Comparison of ENCODE assay signal across 26 cellular contexts in genomic region chr14:93996130-93996695, GRCh38. TPM values are rescaled to one million over a fixed set of nuclear protein-coding genes. Genes with fewer than 3 reads are reported as not detected.
DNase-seq lines count a peak whose midpoint lies in the region; ATAC-seq and TF ChIP-seq lines count a peak whose summit lies in the region.
"Had no signal": no experiment of that assay in that cellular context is flagged by ENCODE, and none has a peak within 500 bp of the region (broad histone marks: within the 10 kb centered on the region; RNA-seq: fewer than 3 reads in every experiment).

No MANE protein-coding gene starts in this region.

- H3K4me3 ChIP-seq in coronary artery (peak overlapping the region; percentile 57), tibial artery (peak overlapping the region in 1 of 2 donors; percentile 41)
- H3K4me3 ChIP-seq: GM12878, hepatocyte, left lung, PC-9 had no signal

- peak overlapping the region; percentile 77 to 90 for H3K27ac ChIP-seq in coronary artery
- H3K27ac ChIP-seq in tibial artery: peak overlapping the region; percentile 82 to 91
- H3K27ac ChIP-seq: foreskin keratinocyte, hepatocyte, left lung, PC-9 had no signal

- no peaks in the 10 kb centered on the region for H3K27me3 ChIP-seq in tibial artery
- H3K27me3 ChIP-seq: hepatocyte had no signal

- no peak overlapping the region for H3K4me3 Mint-ChIP-seq in activated naive CD4-positive, alpha-beta T cell treated with anti-CD3 and anti-CD28 coated beads, Interleukin-2, amount 50 U/mL, for 24 hours
- H3K4me3 Mint-ChIP-seq in progenitor cell of endocrine pancreas (ENCODE audit: low read depth): no peak overlapping the region
- no peak overlapping the region for H3K4me3 Mint-ChIP-seq in nephron progenitor cell
- H3K4me3 Mint-ChIP-seq: nephron had no signal

- peak overlapping the region; percentile 12 for H3K27ac Mint-ChIP-seq in activated naive CD4-positive, alpha-beta T cell treated with anti-CD3 and anti-CD28 coated beads, Interleukin-2, amount 50 U/mL, for 24 hours
- peak overlapping the region in 1 of 2 donors; percentile 61 for H3K27ac Mint-ChIP-seq in activated naive CD4-positive, alpha-beta T cell treated with anti-CD3 and anti-CD28 coated beads, Interleukin-2, amount 50 U/mL, for 72 hours
- H3K27ac Mint-ChIP-seq in progenitor cell of endocrine pancreas: peak overlapping the region; percentile 10
- no peak overlapping the region for H3K27ac Mint-ChIP-seq in nephron progenitor cell
- H3K27ac Mint-ChIP-seq: nephron had no signal

- H3K9me3 Mint-ChIP-seq in activated naive CD4-positive, alpha-beta T cell treated with anti-CD3 and anti-CD28 coated beads, Interleukin-2, amount 50 U/mL, for 24 hours: no peaks in the 10 kb centered on the region
- H3K9me3 Mint-ChIP-seq in activated naive CD4-positive, alpha-beta T cell treated with anti-CD3 and anti-CD28 coated beads, Interleukin-2, amount 50 U/mL, for 72 hours: no peaks in the 10 kb centered on the region
- H3K9me3 Mint-ChIP-seq in progenitor cell of endocrine pancreas (ENCODE audit: low read depth): no peaks in the 10 kb centered on the region
- no peaks in the 10 kb centered on the region for H3K9me3 Mint-ChIP-seq in nephron progenitor cell
- H3K9me3 Mint-ChIP-seq: nephron had no signal

- H3K4me1 ChIP-seq in tibial artery: peaks cover 0 to 32% (median 23%) of the 10 kb centered on the region in 4 donors
- H3K4me1 ChIP-seq: foreskin keratinocyte, left lung had no signal

- H3K36me3 ChIP-seq in tibial artery: no peaks in the 10 kb centered on the region
- H3K36me3 ChIP-seq: left lung had no signal

- peaks cover 11% of the 10 kb centered on the region for H3K4me1 Mint-ChIP-seq in activated naive CD4-positive, alpha-beta T cell treated with anti-CD3 and anti-CD28 coated beads, Interleukin-2, amount 50 U/mL, for 24 hours
- H3K4me1 Mint-ChIP-seq in progenitor cell of endocrine pancreas (ENCODE audit: low read depth) (no peaks in the 10 kb centered on the region), nephron progenitor cell (peaks cover 16% of the 10 kb centered on the region)

- no peak for ATAC-seq in activated naive CD4-positive, alpha-beta T cell treated with anti-CD3 and anti-CD28 coated beads, Interleukin-2, amount 50 U/mL, for 72 hours
- ATAC-seq in HG02938 (IDR thresholded peaks at IDR 0.05; ENCODE audit: unreplicated experiment) (no peak), HG03354 (IDR thresholded peaks at IDR 0.05; ENCODE audit: poor library complexity, severe bottlenecking, unreplicated experiment) (no peak)
- ATAC-seq: GM12878 had no signal

- intact Hi-C loops in tibial artery (cut with DNase I; ENCODE audit: low total_unique reads): no loop called here

- no peaks in the 10 kb centered on the region for H3K27me3 Mint-ChIP-seq in activated naive CD4-positive, alpha-beta T cell treated with anti-CD3 and anti-CD28 coated beads, Interleukin-2, amount 50 U/mL, for 24 hours
- H3K27me3 Mint-ChIP-seq in progenitor cell of endocrine pancreas: peaks cover 21% of the 10 kb centered on the region
- peaks cover 38% of the 10 kb centered on the region for H3K27me3 Mint-ChIP-seq in nephron progenitor cell (ENCODE audit: low read depth, poor library complexity)

- H3K9me3 ChIP-seq in tibial artery: no peaks in the 10 kb centered on the region
- H3K9me3 ChIP-seq: left lung had no signal

- no peak for DNase-seq in activated naive CD4-positive, alpha-beta T cell treated with anti-CD3 and anti-CD28 coated beads, Interleukin-2, amount 50 U/mL, for 72 hours (ENCODE audit: low spot score in 2 of 2)
- DNase-seq in coronary artery (ENCODE audit: low spot score) (no peak), progenitor cell of endocrine pancreas (ENCODE audit: low spot score, unreplicated experiment) (no peak), tibial artery (no peak), nephron progenitor cell (no peak)
- DNase-seq: activated CD4-positive, CD25-positive, alpha-beta regulatory T cell treated with anti-CD3 and anti-CD28 coated beads, Interleukin-2, amount 50 U/mL, for 72 hours; activated CD8-positive, alpha-beta memory T cell treated with anti-CD3 and anti-CD28 coated beads, Interleukin-2, amount 50 U/mL, for 48 hours; activated gamma-delta T cell; effector memory CD4-positive, alpha-beta T cell; erythroblast; left lung; midbrain; NCI-H524 treated with DMSO at 0.1 percent for 48 hours; NK-92 treated with Interleukin-12 subunit alpha and Interleukin-12 subunit beta, amount 100 ng/mL, for 24 hours; PC-9; SHP77 treated with DMSO at 0.1 percent for 48 hours; T-helper 1 cell had no signal

- TF ChIP-seq CTCF in coronary artery (IDR thresholded peaks at IDR 0.05) (no peak), progenitor cell of endocrine pancreas (IDR thresholded peaks at IDR 0.05; ENCODE audit: unreplicated experiment) (no peak), tibial artery (IDR thresholded peaks at IDR 0.05) (no peak), nephron progenitor cell (IDR thresholded peaks at IDR 0.05) (no peak)

- no peaks in the 10 kb centered on the region for H3K36me3 Mint-ChIP-seq in activated naive CD4-positive, alpha-beta T cell treated with anti-CD3 and anti-CD28 coated beads, Interleukin-2, amount 50 U/mL, for 24 hours
- H3K36me3 Mint-ChIP-seq in activated naive CD4-positive, alpha-beta T cell treated with anti-CD3 and anti-CD28 coated beads, Interleukin-2, amount 50 U/mL, for 72 hours: no peaks in the 10 kb centered on the region
- H3K36me3 Mint-ChIP-seq in progenitor cell of endocrine pancreas (ENCODE audit: insufficient read depth) (no peaks in the 10 kb centered on the region), nephron progenitor cell (ENCODE audit: low read depth) (no peaks in the 10 kb centered on the region)

RNA-seq across cellular contexts. Expression of gene CCDC197, which starts 0.9 kb away (rescaled TPM):
- total RNA-seq in activated naive CD4-positive, alpha-beta T cell treated with anti-CD3 and anti-CD28 coated beads, Interleukin-2, amount 50 U/mL, for 72 hours: under 1 TPM; 0.20 to 0.49 TPM
- not detected in 2 replicates for total RNA-seq in progenitor cell of endocrine pancreas
- total RNA-seq: Calu3, foreskin keratinocyte, GM12878, hepatocyte, left lung, PC-9, temporal lobe had no signal

RNA-seq across cellular contexts. Expression of gene ASB2, which starts 19.8 kb away (rescaled TPM):
- 10 to 100 TPM; 12.9 to 50.0 TPM for total RNA-seq in activated naive CD4-positive, alpha-beta T cell treated with anti-CD3 and anti-CD28 coated beads, Interleukin-2, amount 50 U/mL, for 72 hours
- total RNA-seq in progenitor cell of endocrine pancreas: not detected in 2 replicates
- total RNA-seq: foreskin keratinocyte, PC-9, temporal lobe had no signal

RNA-seq across cellular contexts. Expression of gene OTUB2, which starts 29.9 kb away (rescaled TPM):
- 1 to 10 TPM; 1.2 to 2.3 TPM for total RNA-seq in activated naive CD4-positive, alpha-beta T cell treated with anti-CD3 and anti-CD28 coated beads, Interleukin-2, amount 50 U/mL, for 72 hours
- total RNA-seq in progenitor cell of endocrine pancreas: 7.0 and 7.4 TPM in 2 replicates

Comparison
In these comparisons a context has a peak if more than half of its experiments do, and no peak if none do; other contexts are left out.
1. RNA of gene ASB2, which starts 19.8 kb away (total RNA-seq): 12.9 to 50.0 TPM in activated naive CD4-positive, alpha-beta T cell treated with anti-CD3 and anti-CD28 coated beads, Interleukin-2, amount 50 U/mL, for 72 hours; not detected in progenitor cell of endocrine pancreas; every median in the first group is over 10 times any median in the second.